Comparison of ENCODE assay signal across 8 cellular contexts in the genomic region with DNA sequence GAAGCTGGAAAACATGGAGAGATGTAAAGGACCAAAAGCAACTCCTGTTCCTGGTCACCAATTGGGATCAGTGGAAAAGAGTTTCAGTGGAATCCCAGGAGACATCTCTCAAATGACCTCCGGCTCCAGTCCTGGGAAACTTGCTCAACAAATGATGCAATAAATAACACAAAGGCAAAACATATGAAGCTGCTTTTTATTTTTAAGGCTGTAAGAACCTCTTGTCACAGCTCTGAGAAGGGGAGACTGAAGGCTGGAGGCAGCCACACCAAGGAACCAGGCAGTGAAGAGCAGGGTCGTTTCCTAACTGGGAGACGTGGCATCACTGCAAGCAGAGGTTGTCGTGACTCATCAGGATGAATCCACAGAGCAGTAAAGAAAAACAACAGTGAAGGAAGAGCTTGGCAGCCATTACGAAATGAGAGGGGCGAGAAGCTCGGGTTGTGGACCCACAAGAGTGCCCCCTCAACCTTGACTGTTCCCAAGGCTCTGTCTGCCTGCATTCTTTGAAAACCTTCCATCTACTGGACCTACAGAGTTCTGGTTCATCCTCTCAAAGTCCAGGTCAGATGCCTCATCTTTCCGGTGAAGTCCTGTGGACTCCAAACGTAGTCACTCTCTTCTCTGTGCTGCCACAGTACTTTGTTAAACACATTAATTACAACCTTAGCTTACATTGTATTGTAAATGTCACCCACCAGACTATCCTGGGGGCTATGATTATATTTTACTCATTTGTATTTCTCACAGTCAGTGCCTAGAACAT. TPM values are rescaled to one million over a fixed set of nuclear protein-coding genes. Genes with fewer than 3 reads are reported as not detected.
DNase-seq lines count a peak whose midpoint lies in the region; ATAC-seq and TF ChIP-seq lines count a peak whose summit lies in the region.

No MANE protein-coding gene starts in this region.

- TF ChIP-seq CTCF in WERI-Rb-1 (IDR thresholded peaks at IDR 0.05; ENCODE audit: low read depth, low read length), result no peak

- H3K9me3 ChIP-seq in SJSA1 (replicated peaks), result no peaks in the 10 kb centered on the region
- H3K9me3 ChIP-seq in WERI-Rb-1 (ENCODE audit: severe bottlenecking), result no peaks in the 10 kb centered on the region

- peaks cover 26% of the 10 kb centered on the region for H3K4me1 ChIP-seq in SJSA1 (replicated peaks)

- no peaks in the 10 kb centered on the region for H3K27me3 ChIP-seq in SJSA1 (replicated peaks)
- no peaks in the 10 kb centered on the region for H3K27me3 ChIP-seq in WERI-Rb-1 (ENCODE audit: insufficient read depth, low read depth, severe bottlenecking)

- no peak overlapping the region for H3K4me3 ChIP-seq in SJSA1
- no peak overlapping the region for H3K4me3 ChIP-seq in WERI-Rb-1 (ENCODE audit: low read depth, low read length)

- H3K36me3 ChIP-seq in SJSA1, result no peaks in the 10 kb centered on the region
- H3K36me3 ChIP-seq in WERI-Rb-1, result no peaks in the 10 kb centered on the region

- DNase-seq in Daoy (ENCODE audit: low read depth) (peak; percentile 80), SJSA1 (ENCODE audit: low read depth in 1 of 2, low spot score in 2 of 2) (peak; percentile 47 to 65), fibroblast of peridontal ligament (ENCODE audit: extremely low read depth) (peak; percentile 82), renal cortical epithelial cell (ENCODE audit: low read depth) (peak; percentile 86), WERI-Rb-1 (no peak), DMS 273 (lab: John Stamatoyannopoulos, UW; ENCODE audit: unreplicated experiment) (no peak)
- DNase-seq in activated CD8-positive, alpha-beta memory T cell treated with anti-CD3 and anti-CD28 coated beads, Interleukin-2, amount 50 U/mL, for 4 hours, result no peak

- H3K27ac ChIP-seq in SJSA1, result peak overlapping the region; percentile 66
- H3K27ac ChIP-seq in WERI-Rb-1, result no peak overlapping the region

- no peak for ATAC-seq in HG03159 (IDR thresholded peaks at IDR 0.05; ENCODE audit: unreplicated experiment)

RNA-seq across cellular contexts. Expression of a gene that starts 32.1 kb away (rescaled TPM):
- total RNA-seq in Daoy (2014; rRNA removed; shearing (Covaris generic)), result 70.3 and 115 TPM in 2 replicates
- total RNA-seq in SJSA1 (2014; rRNA removed; shearing (Covaris generic)), result 99.7 and 172 TPM in 2 replicates
- 305 and 415 TPM in 2 replicates for total RNA-seq in renal cortical epithelial cell

Comparison
In these comparisons a context has a peak if more than half of its experiments do, and no peak if none do; other contexts are left out.
1. DNase-seq: peak in Daoy (single experiment), SJSA1 (2 of 2), fibroblast of peridontal ligament (single experiment) and renal cortical epithelial cell (single experiment); none in activated CD8-positive, alpha-beta memory T cell treated with anti-CD3 and anti-CD28 coated beads, Interleukin-2, amount 50 U/mL, for 4 hours (single experiment), WERI-Rb-1 (single experiment) and DMS 273 (single experiment).